In genomic region chr1:58367217-58367616, GRCh38 we compare ENCODE assay signal across 23 cellular contexts.
"Had no signal": no experiment of that assay in that cellular context is flagged by ENCODE, and none has a peak within 500 bp of the region (broad histone marks: within the 10 kb centered on the region; RNA-seq: fewer than 3 reads in every experiment).

No MANE protein-coding gene starts in this region.

- H3K4me3 Mint-ChIP-seq: mesothelial cell of epicardium, naive B cell had no signal

- H3K27me3 Mint-ChIP-seq: naive B cell had no signal

- H3K27ac ChIP-seq: coronary artery, dorsolateral prefrontal cortex, epithelial cell of prostate, esophagus squamous epithelium, gastrocnemius medialis, heart right ventricle, left lung, lower lobe of right lung had no signal

- H3K36me3 ChIP-seq: esophagus squamous epithelium, gastrocnemius medialis, heart right ventricle, lower lobe of right lung had no signal

- H3K4me1 ChIP-seq: esophagus squamous epithelium, heart right ventricle, left lung, lower lobe of right lung had no signal

- DNase-seq: dermis blood vessel endothelial cell; dorsolateral prefrontal cortex; effector CD4-positive, alpha-beta T cell; effector memory CD4-positive, alpha-beta T cell; erythroblast; esophagus squamous epithelium; foreskin fibroblast; foreskin melanocyte; gastrocnemius medialis; glutamatergic neuron; head of caudate nucleus; hippocampal formation; left cardiac atrium; left lung; lower lobe of right lung; mesenchymal stem cell; mucosa of descending colon; naive B cell had no signal

- H3K9me3 ChIP-seq: gastrocnemius medialis, lower lobe of right lung had no signal

- H3K4me3 ChIP-seq: coronary artery, dorsolateral prefrontal cortex, esophagus squamous epithelium, gastrocnemius medialis, heart right ventricle, left lung, lower lobe of right lung, mucosa of descending colon had no signal

- ATAC-seq: esophagus mucosa, left cardiac atrium, left lung, lower lobe of right lung, mucosa of descending colon had no signal

- H3K27ac Mint-ChIP-seq: mesothelial cell of epicardium, naive B cell had no signal

- H3K27me3 ChIP-seq: esophagus squamous epithelium, gastrocnemius medialis, heart right ventricle, left lung had no signal

- H3K4me1 Mint-ChIP-seq: mesothelial cell of epicardium, naive B cell had no signal
